ENCODE assay signal across 1 cellular context in the genomic region with DNA sequence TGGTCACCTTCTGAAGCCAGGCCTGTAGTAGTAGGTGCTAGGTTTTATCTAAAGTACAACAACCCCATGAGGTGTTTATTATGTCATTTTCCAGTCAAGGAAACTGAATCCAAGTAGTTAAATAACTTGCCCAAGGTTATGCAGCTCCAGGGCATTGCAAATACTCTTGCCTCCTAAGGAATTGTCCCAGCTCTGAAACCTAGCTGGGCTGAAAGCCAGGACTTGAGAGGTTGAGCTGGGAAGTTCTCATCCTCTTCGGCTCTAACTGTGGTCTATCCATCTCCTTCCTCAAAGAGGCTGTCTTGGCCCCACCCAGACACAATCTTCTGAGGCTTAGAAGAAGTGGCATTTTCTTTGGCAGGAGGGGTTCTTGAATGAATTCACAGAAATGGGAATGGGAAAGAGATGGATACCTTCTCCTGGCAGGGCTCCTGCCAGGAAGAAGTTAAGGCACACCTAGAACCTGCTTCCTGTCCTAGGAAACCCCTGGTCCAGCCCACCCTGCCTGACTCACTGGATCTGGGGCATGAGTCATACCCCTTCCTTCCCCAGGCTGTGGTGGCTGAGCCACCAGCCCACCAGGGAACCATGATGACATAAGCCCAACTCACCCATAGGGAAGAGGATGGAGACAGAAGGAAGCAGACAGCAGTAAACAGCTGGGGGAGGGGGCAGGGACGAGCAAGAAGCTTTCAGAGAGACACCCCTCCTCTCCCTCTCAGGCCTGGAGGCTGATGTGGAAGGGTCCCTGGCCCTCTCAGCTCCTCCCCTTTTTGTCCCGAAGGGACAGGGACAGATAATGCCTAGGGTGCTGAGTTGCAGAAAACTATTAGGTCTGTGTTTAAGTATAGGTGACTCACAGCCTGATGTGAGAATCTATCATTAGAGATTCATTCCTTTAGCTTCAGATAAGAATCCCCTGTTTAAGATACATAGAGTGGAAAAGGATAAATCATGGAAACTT.
TF ChIP-seq lines count a peak whose summit lies in the region.

No MANE protein-coding gene starts in this region.

TF ChIP-seq in GM23338, 12 proteins besides CTCF, POLR2A, EP300 and RAD21 (continued from another document):
- TF ChIP-seq, protein P1, sequence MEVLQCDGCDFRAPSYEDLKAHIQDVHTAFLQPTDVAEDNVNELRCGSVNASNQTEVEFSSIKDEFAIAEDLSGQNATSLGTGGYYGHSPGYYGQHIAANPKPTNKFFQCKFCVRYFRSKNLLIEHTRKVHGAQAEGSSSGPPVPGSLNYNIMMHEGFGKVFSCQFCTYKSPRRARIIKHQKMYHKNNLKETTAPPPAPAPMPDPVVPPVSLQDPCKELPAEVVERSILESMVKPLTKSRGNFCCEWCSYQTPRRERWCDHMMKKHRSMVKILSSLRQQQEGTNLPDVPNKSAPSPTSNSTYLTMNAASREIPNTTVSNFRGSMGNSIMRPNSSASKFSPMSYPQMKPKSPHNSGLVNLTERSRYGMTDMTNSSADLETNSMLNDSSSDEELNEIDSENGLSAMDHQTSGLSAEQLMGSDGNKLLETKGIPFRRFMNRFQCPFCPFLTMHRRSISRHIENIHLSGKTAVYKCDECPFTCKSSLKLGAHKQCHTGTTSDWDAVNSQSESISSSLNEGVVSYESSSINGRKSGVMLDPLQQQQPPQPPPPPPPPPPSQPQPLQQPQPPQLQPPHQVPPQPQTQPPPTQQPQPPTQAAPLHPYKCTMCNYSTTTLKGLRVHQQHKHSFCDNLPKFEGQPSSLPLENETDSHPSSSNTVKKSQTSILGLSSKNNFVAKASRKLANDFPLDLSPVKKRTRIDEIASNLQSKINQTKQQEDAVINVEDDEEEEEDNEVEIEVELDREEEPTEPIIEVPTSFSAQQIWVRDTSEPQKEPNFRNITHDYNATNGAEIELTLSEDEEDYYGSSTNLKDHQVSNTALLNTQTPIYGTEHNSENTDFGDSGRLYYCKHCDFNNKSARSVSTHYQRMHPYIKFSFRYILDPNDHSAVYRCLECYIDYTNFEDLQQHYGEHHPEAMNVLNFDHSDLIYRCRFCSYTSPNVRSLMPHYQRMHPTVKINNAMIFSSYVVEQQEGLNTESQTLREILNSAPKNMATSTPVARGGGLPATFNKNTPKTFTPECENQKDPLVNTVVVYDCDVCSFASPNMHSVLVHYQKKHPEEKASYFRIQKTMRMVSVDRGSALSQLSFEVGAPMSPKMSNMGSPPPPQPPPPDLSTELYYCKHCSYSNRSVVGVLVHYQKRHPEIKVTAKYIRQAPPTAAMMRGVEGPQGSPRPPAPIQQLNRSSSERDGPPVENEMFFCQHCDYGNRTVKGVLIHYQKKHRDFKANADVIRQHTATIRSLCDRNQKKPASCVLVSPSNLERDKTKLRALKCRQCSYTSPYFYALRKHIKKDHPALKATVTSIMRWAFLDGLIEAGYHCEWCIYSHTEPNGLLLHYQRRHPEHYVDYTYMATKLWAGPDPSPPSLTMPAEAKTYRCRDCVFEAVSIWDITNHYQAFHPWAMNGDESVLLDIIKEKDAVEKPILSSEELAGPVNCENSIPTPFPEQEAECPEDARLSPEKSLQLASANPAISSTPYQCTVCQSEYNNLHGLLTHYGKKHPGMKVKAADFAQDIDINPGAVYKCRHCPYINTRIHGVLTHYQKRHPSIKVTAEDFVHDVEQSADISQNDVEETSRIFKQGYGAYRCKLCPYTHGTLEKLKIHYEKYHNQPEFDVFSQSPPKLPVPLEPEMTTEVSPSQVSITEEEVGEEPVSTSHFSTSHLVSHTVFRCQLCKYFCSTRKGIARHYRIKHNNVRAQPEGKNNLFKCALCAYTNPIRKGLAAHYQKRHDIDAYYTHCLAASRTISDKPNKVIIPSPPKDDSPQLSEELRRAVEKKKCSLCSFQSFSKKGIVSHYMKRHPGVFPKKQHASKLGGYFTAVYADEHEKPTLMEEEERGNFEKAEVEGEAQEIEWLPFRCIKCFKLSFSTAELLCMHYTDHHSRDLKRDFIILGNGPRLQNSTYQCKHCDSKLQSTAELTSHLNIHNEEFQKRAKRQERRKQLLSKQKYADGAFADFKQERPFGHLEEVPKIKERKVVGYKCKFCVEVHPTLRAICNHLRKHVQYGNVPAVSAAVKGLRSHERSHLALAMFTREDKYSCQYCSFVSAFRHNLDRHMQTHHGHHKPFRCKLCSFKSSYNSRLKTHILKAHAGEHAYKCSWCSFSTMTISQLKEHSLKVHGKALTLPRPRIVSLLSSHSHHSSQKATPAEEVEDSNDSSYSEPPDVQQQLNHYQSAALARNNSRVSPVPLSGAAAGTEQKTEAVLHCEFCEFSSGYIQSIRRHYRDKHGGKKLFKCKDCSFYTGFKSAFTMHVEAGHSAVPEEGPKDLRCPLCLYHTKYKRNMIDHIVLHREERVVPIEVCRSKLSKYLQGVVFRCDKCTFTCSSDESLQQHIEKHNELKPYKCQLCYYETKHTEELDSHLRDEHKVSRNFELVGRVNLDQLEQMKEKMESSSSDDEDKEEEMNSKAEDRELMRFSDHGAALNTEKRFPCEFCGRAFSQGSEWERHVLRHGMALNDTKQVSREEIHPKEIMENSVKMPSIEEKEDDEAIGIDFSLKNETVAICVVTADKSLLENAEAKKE (CRISPR knock-in tag; IDR thresholded peaks at IDR 0.05) = no peak
- TF ChIP-seq ETS1 (IDR thresholded peaks at IDR 0.05) (no peak), ZNF331 (CRISPR knock-in tag; IDR thresholded peaks at IDR 0.05; ENCODE audit: low read depth) (no peak), EZH2 (IDR thresholded peaks at IDR 0.05; ENCODE audit: low read depth, unreplicated experiment) (no peak), STAT1 (IDR thresholded peaks at IDR 0.05; ENCODE audit: unreplicated experiment) (no peak), ZNF114 (CRISPR knock-in tag; IDR thresholded peaks at IDR 0.05) (no peak), EZH2phosphoT487 (IDR thresholded peaks at IDR 0.05; ENCODE audit: unreplicated experiment) (no peak), JUNB (IDR thresholded peaks at IDR 0.05; ENCODE audit: unreplicated experiment) (no peak)
